ENCODE assay signal across 2 cellular contexts in the genomic region with DNA sequence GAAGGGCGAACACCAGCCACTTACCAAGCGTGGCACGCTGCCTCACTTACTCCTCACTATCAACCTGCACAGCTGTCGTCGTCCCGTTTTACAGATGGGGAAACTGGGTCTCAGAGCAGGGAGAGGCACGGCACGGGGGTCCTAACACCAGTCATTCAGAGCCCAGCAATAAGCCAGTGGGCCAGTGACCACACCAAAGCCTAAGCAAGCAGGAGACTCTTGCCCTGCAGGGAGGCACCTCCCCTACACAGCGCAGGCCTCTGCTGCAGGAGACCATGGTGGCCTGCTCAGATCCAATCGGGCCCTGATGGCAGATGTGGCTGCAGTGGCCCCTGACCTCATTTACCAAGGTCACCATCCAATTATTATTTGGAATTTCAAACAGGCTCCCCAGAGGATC.
TF ChIP-seq lines count a peak whose summit lies in the region.

No MANE protein-coding gene starts in this region.

TF ChIP-seq in SK-N-SH, 30 proteins besides CTCF, POLR2A, EP300 and RAD21 (continued from another document):
- no peak for TF ChIP-seq TCF12 (IDR thresholded peaks at IDR 0.05)
- TF ChIP-seq NRF1 (IDR thresholded peaks at IDR 0.05; ENCODE audit: low read depth, low read length) = no peak
- no peak for TF ChIP-seq POLR2AphosphoS5 (IDR thresholded peaks at IDR 0.05; ENCODE audit: low read depth, low read length)
- TF ChIP-seq JUND (IDR thresholded peaks at IDR 0.05) = no peak
- TF ChIP-seq, protein P1, sequence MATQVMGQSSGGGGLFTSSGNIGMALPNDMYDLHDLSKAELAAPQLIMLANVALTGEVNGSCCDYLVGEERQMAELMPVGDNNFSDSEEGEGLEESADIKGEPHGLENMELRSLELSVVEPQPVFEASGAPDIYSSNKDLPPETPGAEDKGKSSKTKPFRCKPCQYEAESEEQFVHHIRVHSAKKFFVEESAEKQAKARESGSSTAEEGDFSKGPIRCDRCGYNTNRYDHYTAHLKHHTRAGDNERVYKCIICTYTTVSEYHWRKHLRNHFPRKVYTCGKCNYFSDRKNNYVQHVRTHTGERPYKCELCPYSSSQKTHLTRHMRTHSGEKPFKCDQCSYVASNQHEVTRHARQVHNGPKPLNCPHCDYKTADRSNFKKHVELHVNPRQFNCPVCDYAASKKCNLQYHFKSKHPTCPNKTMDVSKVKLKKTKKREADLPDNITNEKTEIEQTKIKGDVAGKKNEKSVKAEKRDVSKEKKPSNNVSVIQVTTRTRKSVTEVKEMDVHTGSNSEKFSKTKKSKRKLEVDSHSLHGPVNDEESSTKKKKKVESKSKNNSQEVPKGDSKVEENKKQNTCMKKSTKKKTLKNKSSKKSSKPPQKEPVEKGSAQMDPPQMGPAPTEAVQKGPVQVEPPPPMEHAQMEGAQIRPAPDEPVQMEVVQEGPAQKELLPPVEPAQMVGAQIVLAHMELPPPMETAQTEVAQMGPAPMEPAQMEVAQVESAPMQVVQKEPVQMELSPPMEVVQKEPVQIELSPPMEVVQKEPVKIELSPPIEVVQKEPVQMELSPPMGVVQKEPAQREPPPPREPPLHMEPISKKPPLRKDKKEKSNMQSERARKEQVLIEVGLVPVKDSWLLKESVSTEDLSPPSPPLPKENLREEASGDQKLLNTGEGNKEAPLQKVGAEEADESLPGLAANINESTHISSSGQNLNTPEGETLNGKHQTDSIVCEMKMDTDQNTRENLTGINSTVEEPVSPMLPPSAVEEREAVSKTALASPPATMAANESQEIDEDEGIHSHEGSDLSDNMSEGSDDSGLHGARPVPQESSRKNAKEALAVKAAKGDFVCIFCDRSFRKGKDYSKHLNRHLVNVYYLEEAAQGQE (IDR thresholded peaks at IDR 0.05; ENCODE audit: low read depth, low read length) = no peak
- TF ChIP-seq SIN3A (IDR thresholded peaks at IDR 0.05; ENCODE audit: borderline replicate concordance, low read depth, low read length) = no peak
- TF ChIP-seq, protein P2, sequence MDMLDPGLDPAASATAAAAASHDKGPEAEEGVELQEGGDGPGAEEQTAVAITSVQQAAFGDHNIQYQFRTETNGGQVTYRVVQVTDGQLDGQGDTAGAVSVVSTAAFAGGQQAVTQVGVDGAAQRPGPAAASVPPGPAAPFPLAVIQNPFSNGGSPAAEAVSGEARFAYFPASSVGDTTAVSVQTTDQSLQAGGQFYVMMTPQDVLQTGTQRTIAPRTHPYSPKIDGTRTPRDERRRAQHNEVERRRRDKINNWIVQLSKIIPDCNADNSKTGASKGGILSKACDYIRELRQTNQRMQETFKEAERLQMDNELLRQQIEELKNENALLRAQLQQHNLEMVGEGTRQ (IDR thresholded peaks at IDR 0.05; ENCODE audit: borderline replicate concordance, low read depth, low read length) = no peak
- no peak for TF ChIP-seq TAF1 (IDR thresholded peaks at IDR 0.05; ENCODE audit: borderline replicate concordance, low read depth, low read length)
- no peak for TF ChIP-seq CHD2 (IDR thresholded peaks at IDR 0.05; ENCODE audit: low read length, partially characterized antibody)
- no peak for TF ChIP-seq RCOR1 (IDR thresholded peaks at IDR 0.05; ENCODE audit: low read length)
- no peak for TF ChIP-seq EZH2phosphoT487 (IDR thresholded peaks at IDR 0.05; ENCODE audit: borderline replicate concordance, low read depth)

TF ChIP-seq in SK-N-SH treated with all-trans-retinoic acid at 6 μM for 48 hours, 23 proteins besides CTCF, POLR2A, EP300 and RAD21 (continued from another document):
- TF ChIP-seq, protein P3, sequence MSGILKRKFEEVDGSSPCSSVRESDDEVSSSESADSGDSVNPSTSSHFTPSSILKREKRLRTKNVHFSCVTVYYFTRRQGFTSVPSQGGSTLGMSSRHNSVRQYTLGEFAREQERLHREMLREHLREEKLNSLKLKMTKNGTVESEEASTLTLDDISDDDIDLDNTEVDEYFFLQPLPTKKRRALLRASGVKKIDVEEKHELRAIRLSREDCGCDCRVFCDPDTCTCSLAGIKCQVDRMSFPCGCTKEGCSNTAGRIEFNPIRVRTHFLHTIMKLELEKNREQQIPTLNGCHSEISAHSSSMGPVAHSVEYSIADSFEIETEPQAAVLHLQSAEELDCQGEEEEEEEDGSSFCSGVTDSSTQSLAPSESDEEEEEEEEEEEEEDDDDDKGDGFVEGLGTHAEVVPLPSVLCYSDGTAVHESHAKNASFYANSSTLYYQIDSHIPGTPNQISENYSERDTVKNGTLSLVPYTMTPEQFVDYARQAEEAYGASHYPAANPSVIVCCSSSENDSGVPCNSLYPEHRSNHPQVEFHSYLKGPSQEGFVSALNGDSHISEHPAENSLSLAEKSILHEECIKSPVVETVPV (CRISPR knock-in tag; IDR thresholded peaks at IDR 0.05) = no peak
- TF ChIP-seq, protein P4, sequence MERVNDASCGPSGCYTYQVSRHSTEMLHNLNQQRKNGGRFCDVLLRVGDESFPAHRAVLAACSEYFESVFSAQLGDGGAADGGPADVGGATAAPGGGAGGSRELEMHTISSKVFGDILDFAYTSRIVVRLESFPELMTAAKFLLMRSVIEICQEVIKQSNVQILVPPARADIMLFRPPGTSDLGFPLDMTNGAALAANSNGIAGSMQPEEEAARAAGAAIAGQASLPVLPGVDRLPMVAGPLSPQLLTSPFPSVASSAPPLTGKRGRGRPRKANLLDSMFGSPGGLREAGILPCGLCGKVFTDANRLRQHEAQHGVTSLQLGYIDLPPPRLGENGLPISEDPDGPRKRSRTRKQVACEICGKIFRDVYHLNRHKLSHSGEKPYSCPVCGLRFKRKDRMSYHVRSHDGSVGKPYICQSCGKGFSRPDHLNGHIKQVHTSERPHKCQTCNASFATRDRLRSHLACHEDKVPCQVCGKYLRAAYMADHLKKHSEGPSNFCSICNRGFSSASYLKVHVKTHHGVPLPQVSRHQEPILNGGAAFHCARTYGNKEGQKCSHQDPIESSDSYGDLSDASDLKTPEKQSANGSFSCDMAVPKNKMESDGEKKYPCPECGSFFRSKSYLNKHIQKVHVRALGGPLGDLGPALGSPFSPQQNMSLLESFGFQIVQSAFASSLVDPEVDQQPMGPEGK (CRISPR knock-in tag; IDR thresholded peaks at IDR 0.05; ENCODE audit: borderline replicate concordance) = no peak
- no peak for TF ChIP-seq ZNF565 (CRISPR knock-in tag; conservative IDR thresholded peaks at IDR 0.05; ENCODE audit: low read depth)
- TF ChIP-seq ZNF70 (CRISPR knock-in tag; IDR thresholded peaks at IDR 0.05) = no peak
- no peak for TF ChIP-seq ZC3H10 (CRISPR knock-in tag; IDR thresholded peaks at IDR 0.05)
